ENCODE assay signal across 1 cellular context in the genomic region with DNA sequence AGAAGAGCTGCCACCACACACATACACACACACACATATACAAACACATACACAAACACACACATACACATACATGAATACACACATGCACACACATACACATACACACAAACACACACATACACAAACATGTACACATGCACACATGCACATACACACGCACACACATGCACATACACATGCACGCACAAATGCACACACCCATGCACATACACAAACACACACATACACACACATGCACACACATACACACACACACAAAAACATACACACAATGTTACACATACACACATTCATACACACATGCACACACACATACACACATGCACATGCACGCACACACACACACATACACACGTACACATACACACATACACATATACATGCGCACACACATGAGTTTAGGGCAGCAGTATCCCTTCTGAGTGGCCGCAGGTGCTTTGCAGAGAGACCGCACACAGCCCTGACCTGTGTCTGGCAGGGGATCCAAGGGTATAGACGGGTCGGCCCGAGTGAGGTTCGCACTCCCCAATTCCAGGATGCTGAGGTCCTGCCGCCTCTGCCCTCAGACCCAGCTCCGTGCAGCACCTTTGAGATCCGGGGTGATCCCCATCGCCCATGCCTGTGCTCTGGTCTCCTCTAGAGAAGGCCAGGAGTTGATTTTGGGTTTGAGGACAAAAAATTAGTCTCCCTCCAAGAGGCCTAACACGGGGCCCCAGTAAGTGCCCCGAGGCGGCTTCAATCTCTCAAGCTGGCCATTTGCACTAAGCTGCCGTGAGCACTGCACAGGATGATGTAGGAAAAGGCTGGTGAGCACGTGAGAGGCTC.
TF ChIP-seq lines count a peak whose summit lies in the region.

No MANE protein-coding gene starts in this region.

TF ChIP-seq in K562, 482 proteins besides CTCF, POLR2A, EP300 and RAD21 (continued from another document):
- TF ChIP-seq BHLHE40 (IDR thresholded peaks at IDR 0.05; ENCODE audit: low read length), result peak; percentile 28; the same call in 1 of the 2 replicates
- 0 out of 2 replicates have a peak, but pooled peaks have one; percentile 16 for TF ChIP-seq BCOR (IDR thresholded peaks at IDR 0.05)
- no peak for TF ChIP-seq ZNF133 (CRISPR knock-in tag; IDR thresholded peaks at IDR 0.05)
- no peak for TF ChIP-seq DMBX1 (CRISPR knock-in tag; IDR thresholded peaks at IDR 0.05; ENCODE audit: borderline replicate concordance)
- 0 out of 2 replicates have a peak, but pooled peaks have one; percentile 15 for TF ChIP-seq EHMT2 (IDR thresholded peaks at IDR 0.05)
- TF ChIP-seq, protein P1, sequence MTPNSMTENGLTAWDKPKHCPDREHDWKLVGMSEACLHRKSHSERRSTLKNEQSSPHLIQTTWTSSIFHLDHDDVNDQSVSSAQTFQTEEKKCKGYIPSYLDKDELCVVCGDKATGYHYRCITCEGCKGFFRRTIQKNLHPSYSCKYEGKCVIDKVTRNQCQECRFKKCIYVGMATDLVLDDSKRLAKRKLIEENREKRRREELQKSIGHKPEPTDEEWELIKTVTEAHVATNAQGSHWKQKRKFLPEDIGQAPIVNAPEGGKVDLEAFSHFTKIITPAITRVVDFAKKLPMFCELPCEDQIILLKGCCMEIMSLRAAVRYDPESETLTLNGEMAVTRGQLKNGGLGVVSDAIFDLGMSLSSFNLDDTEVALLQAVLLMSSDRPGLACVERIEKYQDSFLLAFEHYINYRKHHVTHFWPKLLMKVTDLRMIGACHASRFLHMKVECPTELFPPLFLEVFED (CRISPR knock-in tag; conservative IDR thresholded peaks at IDR 0.05), result peak; percentile 84
- TF ChIP-seq, protein P2, sequence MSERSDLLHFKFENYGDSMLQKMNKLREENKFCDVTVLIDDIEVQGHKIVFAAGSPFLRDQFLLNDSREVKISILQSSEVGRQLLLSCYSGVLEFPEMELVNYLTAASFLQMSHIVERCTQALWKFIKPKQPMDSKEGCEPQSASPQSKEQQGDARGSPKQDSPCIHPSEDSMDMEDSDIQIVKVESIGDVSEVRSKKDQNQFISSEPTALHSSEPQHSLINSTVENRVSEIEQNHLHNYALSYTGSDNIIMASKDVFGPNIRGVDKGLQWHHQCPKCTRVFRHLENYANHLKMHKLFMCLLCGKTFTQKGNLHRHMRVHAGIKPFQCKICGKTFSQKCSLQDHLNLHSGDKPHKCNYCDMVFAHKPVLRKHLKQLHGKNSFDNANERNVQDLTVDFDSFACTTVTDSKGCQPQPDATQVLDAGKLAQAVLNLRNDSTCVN (CRISPR knock-in tag; IDR thresholded peaks at IDR 0.05), result peak; percentile 91
- no peak for TF ChIP-seq SP2 (IDR thresholded peaks at IDR 0.05; ENCODE audit: extremely low read depth, low read depth, low read length, poor library complexity, severe bottlenecking)
- TF ChIP-seq HMG20B (CRISPR knock-in tag; IDR thresholded peaks at IDR 0.05), result no peak
- no peak for TF ChIP-seq MEF2D (tag; conservative IDR thresholded peaks at IDR 0.05; ENCODE audit: low read depth)
- no peak for TF ChIP-seq ZKSCAN1 (IDR thresholded peaks at IDR 0.05; ENCODE audit: low read depth, low read length)
- TF ChIP-seq, protein P3, sequence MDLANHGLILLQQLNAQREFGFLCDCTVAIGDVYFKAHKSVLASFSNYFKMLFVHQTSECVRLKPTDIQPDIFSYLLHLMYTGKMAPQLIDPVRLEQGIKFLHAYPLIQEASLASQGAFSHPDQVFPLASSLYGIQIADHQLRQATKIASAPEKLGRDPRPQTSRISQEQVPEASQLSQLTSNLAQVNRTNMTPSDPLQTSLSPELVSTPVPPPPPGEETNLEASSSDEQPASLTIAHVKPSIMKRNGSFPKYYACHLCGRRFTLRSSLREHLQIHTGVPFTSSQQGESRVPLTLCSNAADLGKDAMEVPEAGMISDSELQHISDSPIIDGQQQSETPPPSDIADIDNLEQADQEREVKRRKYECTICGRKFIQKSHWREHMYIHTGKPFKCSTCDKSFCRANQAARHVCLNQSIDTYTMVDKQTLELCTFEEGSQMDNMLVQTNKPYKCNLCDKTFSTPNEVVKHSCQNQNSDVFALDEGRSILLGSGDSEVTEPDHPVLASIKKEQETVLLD (IDR thresholded peaks at IDR 0.05), result peak; percentile 43; the same call in 1 of the 2 replicates
